18 cellular contexts compared by ENCODE assay signal in the genomic region with DNA sequence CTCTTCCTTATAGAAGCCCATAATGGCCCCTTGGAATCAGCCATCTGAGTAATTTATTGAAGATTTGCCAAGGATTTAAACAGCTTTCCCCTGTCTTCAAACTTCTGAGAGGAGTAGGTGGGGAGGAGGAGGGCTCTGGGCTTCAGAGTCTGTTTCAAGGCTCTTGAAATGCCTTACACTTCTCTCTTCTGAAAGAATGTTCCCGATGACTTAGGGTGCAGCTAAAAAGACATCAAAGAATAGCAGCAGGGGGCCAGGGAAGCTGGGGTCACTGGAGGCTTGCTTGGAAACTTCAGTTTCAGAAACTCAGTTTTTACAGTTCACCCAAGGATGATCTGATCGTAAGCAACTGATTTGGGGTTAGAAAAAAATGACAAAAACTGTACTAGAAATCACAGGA.
DNase-seq lines count a peak whose midpoint lies in the region; FAIRE-seq and TF ChIP-seq lines count a peak whose summit lies in the region.
"Had no signal": no experiment of that assay in that cellular context is flagged by ENCODE, and none has a peak within 500 bp of the region (broad histone marks: within the 10 kb centered on the region; RNA-seq: fewer than 3 reads in every experiment).

No MANE protein-coding gene starts in this region.

- DNase-seq in astrocyte (ENCODE audit: low read depth) (peak; percentile 12), fibroblast of lung (ENCODE audit: low read depth in 2 of 2) (peak; percentile 11 to 22), osteocyte (ENCODE audit: extremely low spot score, unreplicated experiment) (peak; percentile 60), HuH-7 (ENCODE audit: low spot score) (no peak), cerebellar nuclear complex (lab: John Stamatoyannopoulos, UW) (no peak)
- DNase-seq in stimulated activated naive CD4-positive, alpha-beta T cell treated with Interleukin-2 at 50 U/mL for 16 hours (lab: John Stamatoyannopoulos, UW): no peak
- DNase-seq: AML-193; Caco-2; CD4-positive, alpha-beta T cell; GDM1; GOT3; H7; HFFc6 had no signal

- no peaks in the 10 kb centered on the region for H3K9me3 ChIP-seq in astrocyte (ENCODE audit: insufficient read depth, low read depth, low read length)
- H3K9me3 ChIP-seq in fibroblast of lung (ENCODE audit: control insufficient read depth, insufficient read depth, low read depth, low read length): no peaks in the 10 kb centered on the region
- H3K9me3 ChIP-seq: Caco-2 had no signal

- H3K9ac ChIP-seq in astrocyte (ENCODE audit: low read length): no peak overlapping the region
- H3K9ac ChIP-seq in fibroblast of lung (ENCODE audit: insufficient read depth, low read length): no peak overlapping the region

- H2AFZ ChIP-seq in astrocyte (ENCODE audit: low read depth, low read length) (no peak overlapping the region), fibroblast of lung (ENCODE audit: low read length) (no peak overlapping the region)

- H3K4me3 Mint-ChIP-seq in astrocyte (ENCODE audit: unreplicated experiment) (no peak overlapping the region), osteocyte (ENCODE audit: unreplicated experiment) (no peak overlapping the region)
- H3K4me3 Mint-ChIP-seq: CD4-positive, alpha-beta T cell; HFFc6; IgD-negative memory B cell had no signal

- H3K27ac ChIP-seq in astrocyte (ENCODE audit: low read depth, low read length): no peak overlapping the region
- H3K27ac ChIP-seq in fibroblast of lung (ENCODE audit: insufficient read depth, low read length): no peak overlapping the region
- H3K27ac ChIP-seq: C4-2B had no signal

- peaks cover 7% of the 10 kb centered on the region for H3K9me3 Mint-ChIP-seq in astrocyte (ENCODE audit: unreplicated experiment)
- H3K9me3 Mint-ChIP-seq in osteocyte (ENCODE audit: unreplicated experiment): no peaks in the 10 kb centered on the region
- H3K9me3 Mint-ChIP-seq: HFFc6 had no signal

- H3K36me3 Mint-ChIP-seq in astrocyte (ENCODE audit: low read depth, unreplicated experiment) (peaks cover 32% of the 10 kb centered on the region), osteocyte (ENCODE audit: unreplicated experiment) (peaks cover 10% of the 10 kb centered on the region)

- no peaks in the 10 kb centered on the region for H3K36me3 ChIP-seq in astrocyte (ENCODE audit: insufficient read depth, low read length)
- no peaks in the 10 kb centered on the region for H3K36me3 ChIP-seq in fibroblast of lung (ENCODE audit: control insufficient read depth, insufficient read depth, low read length)

- H3K79me2 ChIP-seq in astrocyte (ENCODE audit: insufficient read depth, low read length) (no peaks in the 10 kb centered on the region), fibroblast of lung (ENCODE audit: control insufficient read depth, insufficient read depth, low read length) (no peaks in the 10 kb centered on the region)

- H3K4me2 ChIP-seq in astrocyte (ENCODE audit: low read length) (no peak overlapping the region), fibroblast of lung (ENCODE audit: extremely low read depth, insufficient read depth, low read length) (no peak overlapping the region)

- H3K4me1 ChIP-seq in astrocyte (ENCODE audit: insufficient read depth, low read length): no peaks in the 10 kb centered on the region
- no peaks in the 10 kb centered on the region for H3K4me1 ChIP-seq in fibroblast of lung (ENCODE audit: control insufficient read depth, extremely low read depth, insufficient read depth, low read length)
- H3K4me1 ChIP-seq: Caco-2 had no signal

- H3K27me3 ChIP-seq in astrocyte (ENCODE audit: insufficient read depth, low read length): peaks cover 2% of the 10 kb centered on the region
- no peaks in the 10 kb centered on the region for H3K27me3 ChIP-seq in fibroblast of lung (ENCODE audit: control insufficient read depth, insufficient read depth, low read length)

- H4K20me1 ChIP-seq in astrocyte (ENCODE audit: insufficient read depth, low read length) (no peaks in the 10 kb centered on the region), fibroblast of lung (ENCODE audit: control insufficient read depth, extremely low read depth, insufficient read depth, low read length) (no peaks in the 10 kb centered on the region)

- no peak for FAIRE-seq in astrocyte (lab: Jason Lieb, UNC)
- FAIRE-seq: A204.1, D721Med, HTR-8/SVneo had no signal

- no peak overlapping the region for H3K27ac Mint-ChIP-seq in astrocyte (ENCODE audit: unreplicated experiment)
- no peak overlapping the region for H3K27ac Mint-ChIP-seq in osteocyte (ENCODE audit: unreplicated experiment)
- H3K27ac Mint-ChIP-seq: CD4-positive, alpha-beta T cell; HFFc6 had no signal

- peaks cover 6% of the 10 kb centered on the region for H3K4me1 Mint-ChIP-seq in astrocyte (ENCODE audit: low read depth, unreplicated experiment)
- no peaks in the 10 kb centered on the region for H3K4me1 Mint-ChIP-seq in osteocyte (ENCODE audit: unreplicated experiment)

- H3K4me3 ChIP-seq in astrocyte (ENCODE audit: insufficient read depth, low read depth, low read length): no peak overlapping the region
- no peak overlapping the region for H3K4me3 ChIP-seq in fibroblast of lung (replicated peaks in 1 of 4; ENCODE audit: control extremely low read depth in 1 of 4, insufficient read depth in 1 of 4, low read depth in 3 of 4, low read length in 4 of 4)

- TF ChIP-seq CTCF in astrocyte (IDR thresholded peaks at IDR 0.05; ENCODE audit: insufficient read depth, low read depth, low read length) (no peak), fibroblast of lung (conservative IDR thresholded peaks at IDR 0.05 in 1 of 2, IDR thresholded peaks at IDR 0.05 in 1 of 2; ENCODE audit: low read depth in 1 of 2, low read length in 2 of 2) (no peak), osteocyte (IDR thresholded peaks at IDR 0.05) (no peak)

- peaks cover 34% of the 10 kb centered on the region for H3K27me3 Mint-ChIP-seq in astrocyte (ENCODE audit: low read depth, unreplicated experiment)
- H3K27me3 Mint-ChIP-seq in osteocyte (ENCODE audit: unreplicated experiment): no peaks in the 10 kb centered on the region

Comparison
In these comparisons a context has a peak if more than half of its experiments do, and no peak if none do; other contexts are left out.
1. DNase-seq: peak in astrocyte (single experiment), fibroblast of lung (2 of 2) and osteocyte (single experiment); none in HuH-7 (single experiment), stimulated activated naive CD4-positive, alpha-beta T cell treated with Interleukin-2 at 50 U/mL for 16 hours (single experiment) and cerebellar nuclear complex (0 of 2).